1 cellular context compared by ENCODE assay signal in the genomic region with DNA sequence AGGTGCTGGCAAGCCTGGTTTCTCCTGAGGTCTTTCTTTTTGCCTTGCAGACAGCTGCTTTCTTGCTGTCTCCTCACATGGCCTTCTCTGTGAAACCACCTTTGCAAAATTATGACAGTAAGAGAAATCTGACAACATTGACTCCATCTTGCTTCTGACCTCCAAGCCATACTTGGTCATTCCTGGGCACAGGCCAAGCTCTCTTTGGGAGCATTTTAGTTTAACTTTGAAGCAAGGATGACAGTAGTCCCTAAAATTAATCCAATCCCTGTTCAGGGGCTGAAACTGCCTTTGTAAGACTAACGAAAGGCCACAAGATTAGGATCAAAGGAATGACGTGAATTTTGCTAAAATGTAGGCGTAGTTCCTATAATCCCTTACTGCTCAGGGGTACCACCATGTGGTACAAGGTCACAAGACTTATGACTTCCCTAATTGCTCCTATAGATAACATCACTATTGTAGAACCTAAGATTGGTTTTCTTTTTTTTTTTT.
A peak's percentile ranks its signal among the peaks of the same experiment; 100 is the strongest.
TF ChIP-seq lines count a peak whose summit lies in the region.

No MANE protein-coding gene starts in this region.

TF ChIP-seq in K562, 482 proteins besides CTCF, POLR2A, EP300 and RAD21 (continued from another document and continues in another):
- TF ChIP-seq, protein P1, sequence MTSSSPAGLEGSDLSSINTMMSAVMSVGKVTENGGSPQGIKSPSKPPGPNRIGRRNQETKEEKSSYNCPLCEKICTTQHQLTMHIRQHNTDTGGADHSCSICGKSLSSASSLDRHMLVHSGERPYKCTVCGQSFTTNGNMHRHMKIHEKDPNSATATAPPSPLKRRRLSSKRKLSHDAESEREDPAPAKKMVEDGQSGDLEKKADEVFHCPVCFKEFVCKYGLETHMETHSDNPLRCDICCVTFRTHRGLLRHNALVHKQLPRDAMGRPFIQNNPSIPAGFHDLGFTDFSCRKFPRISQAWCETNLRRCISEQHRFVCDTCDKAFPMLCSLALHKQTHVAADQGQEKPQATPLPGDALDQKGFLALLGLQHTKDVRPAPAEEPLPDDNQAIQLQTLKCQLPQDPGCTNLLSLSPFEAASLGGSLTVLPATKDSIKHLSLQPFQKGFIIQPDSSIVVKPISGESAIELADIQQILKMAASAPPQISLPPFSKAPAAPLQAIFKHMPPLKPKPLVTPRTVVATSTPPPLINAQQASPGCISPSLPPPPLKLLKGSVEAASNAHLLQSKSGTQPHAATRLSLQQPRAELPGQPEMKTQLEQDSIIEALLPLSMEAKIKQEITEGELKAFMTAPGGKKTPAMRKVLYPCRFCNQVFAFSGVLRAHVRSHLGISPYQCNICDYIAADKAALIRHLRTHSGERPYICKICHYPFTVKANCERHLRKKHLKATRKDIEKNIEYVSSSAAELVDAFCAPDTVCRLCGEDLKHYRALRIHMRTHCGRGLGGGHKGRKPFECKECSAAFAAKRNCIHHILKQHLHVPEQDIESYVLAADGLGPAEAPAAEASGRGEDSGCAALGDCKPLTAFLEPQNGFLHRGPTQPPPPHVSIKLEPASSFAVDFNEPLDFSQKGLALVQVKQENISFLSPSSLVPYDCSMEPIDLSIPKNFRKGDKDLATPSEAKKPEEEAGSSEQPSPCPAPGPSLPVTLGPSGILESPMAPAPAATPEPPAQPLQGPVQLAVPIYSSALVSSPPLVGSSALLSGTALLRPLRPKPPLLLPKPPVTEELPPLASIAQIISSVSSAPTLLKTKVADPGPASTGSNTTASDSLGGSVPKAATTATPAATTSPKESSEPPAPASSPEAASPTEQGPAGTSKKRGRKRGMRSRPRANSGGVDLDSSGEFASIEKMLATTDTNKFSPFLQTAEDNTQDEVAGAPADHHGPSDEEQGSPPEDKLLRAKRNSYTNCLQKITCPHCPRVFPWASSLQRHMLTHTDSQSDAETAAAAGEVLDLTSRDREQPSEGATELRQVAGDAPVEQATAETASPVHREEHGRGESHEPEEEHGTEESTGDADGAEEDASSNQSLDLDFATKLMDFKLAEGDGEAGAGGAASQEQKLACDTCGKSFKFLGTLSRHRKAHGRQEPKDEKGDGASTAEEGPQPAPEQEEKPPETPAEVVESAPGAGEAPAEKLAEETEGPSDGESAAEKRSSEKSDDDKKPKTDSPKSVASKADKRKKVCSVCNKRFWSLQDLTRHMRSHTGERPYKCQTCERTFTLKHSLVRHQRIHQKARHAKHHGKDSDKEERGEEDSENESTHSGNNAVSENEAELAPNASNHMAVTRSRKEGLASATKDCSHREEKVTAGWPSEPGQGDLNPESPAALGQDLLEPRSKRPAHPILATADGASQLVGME (CRISPR knock-in tag; IDR thresholded peaks at IDR 0.05) = no peak
- TF ChIP-seq, protein P2, sequence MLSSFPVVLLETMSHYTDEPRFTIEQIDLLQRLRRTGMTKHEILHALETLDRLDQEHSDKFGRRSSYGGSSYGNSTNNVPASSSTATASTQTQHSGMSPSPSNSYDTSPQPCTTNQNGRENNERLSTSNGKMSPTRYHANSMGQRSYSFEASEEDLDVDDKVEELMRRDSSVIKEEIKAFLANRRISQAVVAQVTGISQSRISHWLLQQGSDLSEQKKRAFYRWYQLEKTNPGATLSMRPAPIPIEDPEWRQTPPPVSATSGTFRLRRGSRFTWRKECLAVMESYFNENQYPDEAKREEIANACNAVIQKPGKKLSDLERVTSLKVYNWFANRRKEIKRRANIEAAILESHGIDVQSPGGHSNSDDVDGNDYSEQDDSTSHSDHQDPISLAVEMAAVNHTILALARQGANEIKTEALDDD (IDR thresholded peaks at IDR 0.05) = no peak
- TF ChIP-seq ASH1L (IDR thresholded peaks at IDR 0.05; ENCODE audit: borderline replicate concordance, low read depth, partially characterized antibody) (no peak), CBFA2T3 (IDR thresholded peaks at IDR 0.05) (no peak), TSC22D4 (tag; IDR thresholded peaks at IDR 0.05) (no peak), MYC (IDR thresholded peaks at IDR 0.05; ENCODE audit: low read depth, low read length) (no peak), MYC (CRISPR knock-in tag; IDR thresholded peaks at IDR 0.05; ENCODE audit: borderline replicate concordance, low read depth) (0 out of 2 replicates have a peak, but pooled peaks have one; percentile 38), OTX1 (CRISPR knock-in tag; IDR thresholded peaks at IDR 0.05) (no peak), ZNF79 (CRISPR knock-in tag; IDR thresholded peaks at IDR 0.05; ENCODE audit: low read depth) (peak; percentile 90), CBX3 (IDR thresholded peaks at IDR 0.05; ENCODE audit: borderline replicate concordance in 1 of 2, low read length in 2 of 2) (no peak), HEY1 (CRISPR knock-in tag; IDR thresholded peaks at IDR 0.05; ENCODE audit: borderline replicate concordance) (0 out of 2 replicates have a peak, but pooled peaks have one; percentile 62), MCM5 (IDR thresholded peaks at IDR 0.05; ENCODE audit: low read depth) (no peak), ETV1 (tag; conservative IDR thresholded peaks at IDR 0.05; ENCODE audit: low read depth) (peak; percentile 53; the same call in 1 of the 2 replicates), RUNX1 (IDR thresholded peaks at IDR 0.05; ENCODE audit: low read depth) (no peak), ZNF445 (CRISPR knock-in tag; IDR thresholded peaks at IDR 0.05; ENCODE audit: low read depth) (no peak), HNRNPK (IDR thresholded peaks at IDR 0.05; ENCODE audit: low read depth, low read length, poor library complexity, severe bottlenecking) (no peak), KDM4B (IDR thresholded peaks at IDR 0.05; ENCODE audit: borderline replicate concordance in 2 of 2, low read depth in 1 of 2) (no peak), CHD1 (IDR thresholded peaks at IDR 0.05; ENCODE audit: low read length) (no peak), ZNF384 (IDR thresholded peaks at IDR 0.05; ENCODE audit: low read depth, low read length) (no peak), CBX8 (IDR thresholded peaks at IDR 0.05; ENCODE audit: borderline replicate concordance, extremely low read depth, low read depth, low read length, poor library complexity, severe bottlenecking) (no peak), ZNF695 (CRISPR knock-in tag; IDR thresholded peaks at IDR 0.05) (no peak), WHSC1 (IDR thresholded peaks at IDR 0.05; ENCODE audit: low read length) (no peak)
- TF ChIP-seq, protein P3, sequence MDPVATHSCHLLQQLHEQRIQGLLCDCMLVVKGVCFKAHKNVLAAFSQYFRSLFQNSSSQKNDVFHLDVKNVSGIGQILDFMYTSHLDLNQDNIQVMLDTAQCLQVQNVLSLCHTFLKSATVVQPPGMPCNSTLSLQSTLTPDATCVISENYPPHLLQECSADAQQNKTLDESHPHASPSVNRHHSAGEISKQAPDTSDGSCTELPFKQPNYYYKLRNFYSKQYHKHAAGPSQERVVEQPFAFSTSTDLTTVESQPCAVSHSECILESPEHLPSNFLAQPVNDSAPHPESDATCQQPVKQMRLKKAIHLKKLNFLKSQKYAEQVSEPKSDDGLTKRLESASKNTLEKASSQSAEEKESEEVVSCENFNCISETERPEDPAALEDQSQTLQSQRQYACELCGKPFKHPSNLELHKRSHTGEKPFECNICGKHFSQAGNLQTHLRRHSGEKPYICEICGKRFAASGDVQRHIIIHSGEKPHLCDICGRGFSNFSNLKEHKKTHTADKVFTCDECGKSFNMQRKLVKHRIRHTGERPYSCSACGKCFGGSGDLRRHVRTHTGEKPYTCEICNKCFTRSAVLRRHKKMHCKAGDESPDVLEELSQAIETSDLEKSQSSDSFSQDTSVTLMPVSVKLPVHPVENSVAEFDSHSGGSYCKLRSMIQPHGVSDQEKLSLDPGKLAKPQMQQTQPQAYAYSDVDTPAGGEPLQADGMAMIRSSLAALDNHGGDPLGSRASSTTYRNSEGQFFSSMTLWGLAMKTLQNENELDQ (CRISPR knock-in tag; IDR thresholded peaks at IDR 0.05; ENCODE audit: borderline replicate concordance) = no peak
- TF ChIP-seq, protein P4, sequence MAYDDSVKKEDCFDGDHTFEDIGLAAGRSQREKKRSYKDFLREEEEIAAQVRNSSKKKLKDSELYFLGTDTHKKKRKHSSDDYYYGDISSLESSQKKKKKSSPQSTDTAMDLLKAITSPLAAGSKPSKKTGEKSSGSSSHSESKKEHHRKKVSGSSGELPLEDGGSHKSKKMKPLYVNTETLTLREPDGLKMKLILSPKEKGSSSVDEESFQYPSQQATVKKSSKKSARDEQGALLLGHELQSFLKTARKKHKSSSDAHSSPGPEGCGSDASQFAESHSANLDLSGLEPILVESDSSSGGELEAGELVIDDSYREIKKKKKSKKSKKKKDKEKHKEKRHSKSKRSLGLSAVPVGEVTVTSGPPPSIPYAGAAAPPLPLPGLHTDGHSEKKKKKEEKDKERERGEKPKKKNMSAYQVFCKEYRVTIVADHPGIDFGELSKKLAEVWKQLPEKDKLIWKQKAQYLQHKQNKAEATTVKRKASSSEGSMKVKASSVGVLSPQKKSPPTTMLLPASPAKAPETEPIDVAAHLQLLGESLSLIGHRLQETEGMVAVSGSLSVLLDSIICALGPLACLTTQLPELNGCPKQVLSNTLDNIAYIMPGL (CRISPR knock-in tag; IDR thresholded peaks at IDR 0.05) = no peak
- TF ChIP-seq, protein P5, sequence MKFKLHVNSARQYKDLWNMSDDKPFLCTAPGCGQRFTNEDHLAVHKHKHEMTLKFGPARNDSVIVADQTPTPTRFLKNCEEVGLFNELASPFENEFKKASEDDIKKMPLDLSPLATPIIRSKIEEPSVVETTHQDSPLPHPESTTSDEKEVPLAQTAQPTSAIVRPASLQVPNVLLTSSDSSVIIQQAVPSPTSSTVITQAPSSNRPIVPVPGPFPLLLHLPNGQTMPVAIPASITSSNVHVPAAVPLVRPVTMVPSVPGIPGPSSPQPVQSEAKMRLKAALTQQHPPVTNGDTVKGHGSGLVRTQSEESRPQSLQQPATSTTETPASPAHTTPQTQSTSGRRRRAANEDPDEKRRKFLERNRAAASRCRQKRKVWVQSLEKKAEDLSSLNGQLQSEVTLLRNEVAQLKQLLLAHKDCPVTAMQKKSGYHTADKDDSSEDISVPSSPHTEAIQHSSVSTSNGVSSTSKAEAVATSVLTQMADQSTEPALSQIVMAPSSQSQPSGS (CRISPR knock-in tag; IDR thresholded peaks at IDR 0.05) = no peak
- TF ChIP-seq, protein P6, sequence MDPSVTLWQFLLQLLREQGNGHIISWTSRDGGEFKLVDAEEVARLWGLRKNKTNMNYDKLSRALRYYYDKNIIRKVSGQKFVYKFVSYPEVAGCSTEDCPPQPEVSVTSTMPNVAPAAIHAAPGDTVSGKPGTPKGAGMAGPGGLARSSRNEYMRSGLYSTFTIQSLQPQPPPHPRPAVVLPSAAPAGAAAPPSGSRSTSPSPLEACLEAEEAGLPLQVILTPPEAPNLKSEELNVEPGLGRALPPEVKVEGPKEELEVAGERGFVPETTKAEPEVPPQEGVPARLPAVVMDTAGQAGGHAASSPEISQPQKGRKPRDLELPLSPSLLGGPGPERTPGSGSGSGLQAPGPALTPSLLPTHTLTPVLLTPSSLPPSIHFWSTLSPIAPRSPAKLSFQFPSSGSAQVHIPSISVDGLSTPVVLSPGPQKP (CRISPR knock-in tag; IDR thresholded peaks at IDR 0.05) = no peak
- TF ChIP-seq, protein P7, sequence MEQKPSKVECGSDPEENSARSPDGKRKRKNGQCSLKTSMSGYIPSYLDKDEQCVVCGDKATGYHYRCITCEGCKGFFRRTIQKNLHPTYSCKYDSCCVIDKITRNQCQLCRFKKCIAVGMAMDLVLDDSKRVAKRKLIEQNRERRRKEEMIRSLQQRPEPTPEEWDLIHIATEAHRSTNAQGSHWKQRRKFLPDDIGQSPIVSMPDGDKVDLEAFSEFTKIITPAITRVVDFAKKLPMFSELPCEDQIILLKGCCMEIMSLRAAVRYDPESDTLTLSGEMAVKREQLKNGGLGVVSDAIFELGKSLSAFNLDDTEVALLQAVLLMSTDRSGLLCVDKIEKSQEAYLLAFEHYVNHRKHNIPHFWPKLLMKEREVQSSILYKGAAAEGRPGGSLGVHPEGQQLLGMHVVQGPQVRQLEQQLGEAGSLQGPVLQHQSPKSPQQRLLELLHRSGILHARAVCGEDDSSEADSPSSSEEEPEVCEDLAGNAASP (IDR thresholded peaks at IDR 0.05) = no peak
- TF ChIP-seq, protein P8, sequence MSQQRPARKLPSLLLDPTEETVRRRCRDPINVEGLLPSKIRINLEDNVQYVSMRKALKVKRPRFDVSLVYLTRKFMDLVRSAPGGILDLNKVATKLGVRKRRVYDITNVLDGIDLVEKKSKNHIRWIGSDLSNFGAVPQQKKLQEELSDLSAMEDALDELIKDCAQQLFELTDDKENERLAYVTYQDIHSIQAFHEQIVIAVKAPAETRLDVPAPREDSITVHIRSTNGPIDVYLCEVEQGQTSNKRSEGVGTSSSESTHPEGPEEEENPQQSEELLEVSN (IDR thresholded peaks at IDR 0.05; ENCODE audit: borderline replicate concordance in 1 of 2, extremely low read depth in 1 of 2, insufficient read depth in 1 of 2, insufficient read length in 1 of 2, low read depth in 1 of 2, low read length in 1 of 2, poor library complexity in 1 of 2, severe bottlenecking in 1 of 2) = no peak
- TF ChIP-seq, protein P9, sequence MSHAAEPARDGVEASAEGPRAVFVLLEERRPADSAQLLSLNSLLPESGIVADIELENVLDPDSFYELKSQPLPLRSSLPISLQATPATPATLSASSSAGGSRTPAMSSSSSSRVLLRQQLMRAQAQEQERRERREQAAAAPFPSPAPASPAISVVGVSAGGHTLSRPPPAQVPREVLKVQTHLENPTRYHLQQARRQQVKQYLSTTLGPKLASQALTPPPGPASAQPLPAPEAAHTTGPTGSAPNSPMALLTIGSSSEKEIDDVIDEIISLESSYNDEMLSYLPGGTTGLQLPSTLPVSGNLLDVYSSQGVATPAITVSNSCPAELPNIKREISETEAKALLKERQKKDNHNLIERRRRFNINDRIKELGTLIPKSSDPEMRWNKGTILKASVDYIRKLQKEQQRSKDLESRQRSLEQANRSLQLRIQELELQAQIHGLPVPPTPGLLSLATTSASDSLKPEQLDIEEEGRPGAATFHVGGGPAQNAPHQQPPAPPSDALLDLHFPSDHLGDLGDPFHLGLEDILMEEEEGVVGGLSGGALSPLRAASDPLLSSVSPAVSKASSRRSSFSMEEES (CRISPR knock-in tag; IDR thresholded peaks at IDR 0.05) = no peak
- TF ChIP-seq, protein P10, sequence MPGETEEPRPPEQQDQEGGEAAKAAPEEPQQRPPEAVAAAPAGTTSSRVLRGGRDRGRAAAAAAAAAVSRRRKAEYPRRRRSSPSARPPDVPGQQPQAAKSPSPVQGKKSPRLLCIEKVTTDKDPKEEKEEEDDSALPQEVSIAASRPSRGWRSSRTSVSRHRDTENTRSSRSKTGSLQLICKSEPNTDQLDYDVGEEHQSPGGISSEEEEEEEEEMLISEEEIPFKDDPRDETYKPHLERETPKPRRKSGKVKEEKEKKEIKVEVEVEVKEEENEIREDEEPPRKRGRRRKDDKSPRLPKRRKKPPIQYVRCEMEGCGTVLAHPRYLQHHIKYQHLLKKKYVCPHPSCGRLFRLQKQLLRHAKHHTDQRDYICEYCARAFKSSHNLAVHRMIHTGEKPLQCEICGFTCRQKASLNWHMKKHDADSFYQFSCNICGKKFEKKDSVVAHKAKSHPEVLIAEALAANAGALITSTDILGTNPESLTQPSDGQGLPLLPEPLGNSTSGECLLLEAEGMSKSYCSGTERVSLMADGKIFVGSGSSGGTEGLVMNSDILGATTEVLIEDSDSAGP (CRISPR knock-in tag; IDR thresholded peaks at IDR 0.05) = no peak
